Comparison of ENCODE assay signal across 10 cellular contexts in the genomic region with DNA sequence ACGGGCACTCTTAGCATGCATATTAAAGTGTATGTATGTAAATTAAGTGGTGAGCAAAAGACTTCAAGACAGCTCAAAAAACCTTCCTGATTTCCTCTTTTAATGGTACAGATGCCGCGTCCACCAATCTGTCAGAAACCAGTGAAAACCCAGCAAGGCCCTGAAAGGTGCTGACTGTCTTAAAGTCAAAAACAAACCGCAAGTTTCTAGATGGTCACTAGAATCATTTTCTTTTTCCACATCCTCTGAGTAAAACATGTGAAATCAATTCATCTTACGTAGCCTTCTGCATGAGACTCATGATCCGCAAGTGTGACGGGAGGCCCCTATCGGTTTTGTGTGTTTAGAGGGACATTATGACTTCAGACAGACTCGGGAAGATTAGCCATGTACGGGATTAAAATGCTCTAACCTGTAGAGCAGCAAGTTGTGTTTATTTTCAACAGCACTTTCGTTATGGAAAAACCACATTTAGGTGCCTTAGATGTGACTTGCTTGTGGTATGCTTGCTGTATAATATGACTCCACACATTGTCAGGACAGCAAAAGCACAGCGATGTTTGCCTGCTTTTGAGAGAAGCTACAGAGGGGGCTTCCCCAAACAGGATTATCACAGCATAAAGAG.
DNase-seq lines count a peak whose midpoint lies in the region; ATAC-seq, FAIRE-seq and TF ChIP-seq lines count a peak whose summit lies in the region.
"Had no signal": no experiment of that assay in that cellular context is flagged by ENCODE, and none has a peak within 500 bp of the region (broad histone marks: within the 10 kb centered on the region; RNA-seq: fewer than 3 reads in every experiment).

No MANE protein-coding gene starts in this region.

- peak overlapping the region; percentile 75 for H3K27ac ChIP-seq in SU-DHL-6 (ENCODE audit: low read depth, low read length)
- H3K27ac ChIP-seq: adrenal gland had no signal

- TF ChIP-seq CTCF in SU-DHL-6 (IDR thresholded peaks at IDR 0.05; ENCODE audit: insufficient read depth, low read length, poor library complexity, severe bottlenecking): no peak

- no peaks in the 10 kb centered on the region for H3K36me3 ChIP-seq in SU-DHL-6 (ENCODE audit: low read length)
- H3K36me3 ChIP-seq: adrenal gland had no signal

- H4K20me1 ChIP-seq in SU-DHL-6 (ENCODE audit: low read depth, low read length): no peaks in the 10 kb centered on the region

- H3K9me2 ChIP-seq in SU-DHL-6 (replicated peaks; ENCODE audit: insufficient read depth, low read length): no peaks in the 10 kb centered on the region

- H3K9me3 ChIP-seq in SU-DHL-6 (ENCODE audit: insufficient read depth, low read length): no peaks in the 10 kb centered on the region
- H3K9me3 ChIP-seq: adrenal gland had no signal

- FAIRE-seq in GM19239 (lab: Jason Lieb, UNC): peak; percentile 92
- FAIRE-seq: K562 had no signal

- H3K4me2 ChIP-seq in SU-DHL-6 (ENCODE audit: low read depth, low read length, poor library complexity, severe bottlenecking): peak overlapping the region; percentile 63

- H3F3A ChIP-seq in SU-DHL-6 (ENCODE audit: insufficient read depth): peaks cover 11% of the 10 kb centered on the region

- H2AFZ ChIP-seq in SU-DHL-6 (ENCODE audit: low read depth, low read length, severe bottlenecking): no peak overlapping the region

- DNase-seq in GM19239 (ENCODE audit: insufficient read length, low spot score): peak; percentile 31
- no peak for DNase-seq in EL
- DNase-seq in HK-2 (ENCODE audit: unreplicated experiment): no peak
- DNase-seq in GM03348 (ENCODE audit: low spot score): no peak
- no peak for DNase-seq in T-helper 9 cell
- DNase-seq: adrenal gland had no signal

- H3K4me3 ChIP-seq in GM08714 (ENCODE audit: low read length) (peak overlapping the region; percentile 13; the same call in 1 of the 2 replicates), SU-DHL-6 (ENCODE audit: insufficient read depth, low read length, poor library complexity, severe bottlenecking) (no peak overlapping the region)
- H3K4me3 ChIP-seq: adrenal gland, K562 had no signal

- no peaks in the 10 kb centered on the region for H3K27me3 ChIP-seq in SU-DHL-6 (ENCODE audit: low read length)
- H3K27me3 ChIP-seq: adrenal gland had no signal

- H3K9ac ChIP-seq in SU-DHL-6 (ENCODE audit: low read length): peak overlapping the region; percentile 29; the same call in 1 of the 2 replicates

- peak; percentile 96 for ATAC-seq in HG02938 (IDR thresholded peaks at IDR 0.05; ENCODE audit: unreplicated experiment)
- ATAC-seq: K562 had no signal

- H3K79me2 ChIP-seq in SU-DHL-6 (ENCODE audit: insufficient read depth, low read length): peaks cover 27% of the 10 kb centered on the region; the same call in 1 of the 2 replicates
